Comparison of ENCODE assay signal across 23 cellular contexts in genomic region chr11:96424693-96425092, GRCh38. TPM values are rescaled to one million over a fixed set of nuclear protein-coding genes. Genes with fewer than 3 reads are reported as not detected.
DNase-seq lines count a peak whose midpoint lies in the region; ATAC-seq, FAIRE-seq and TF ChIP-seq lines count a peak whose summit lies in the region.
"Had no signal": no experiment of that assay in that cellular context is flagged by ENCODE, and none has a peak within 500 bp of the region (broad histone marks: within the 10 kb centered on the region; RNA-seq: fewer than 3 reads in every experiment).

No MANE protein-coding gene starts in this region.

- H3K9ac ChIP-seq in mesendoderm (ENCODE audit: low read length): no peak overlapping the region
- H3K9ac ChIP-seq: KMS-11 had no signal

- no peak for FAIRE-seq in pancreas (lab: Jason Lieb, UNC)
- FAIRE-seq: GM18507, H1 had no signal

- H4K5ac ChIP-seq in mesendoderm (ENCODE audit: low read length): no peak overlapping the region

- no peak overlapping the region for H3K4me2 ChIP-seq in mesendoderm (ENCODE audit: low read length)
- H3K4me2 ChIP-seq: KMS-11 had no signal

- H3K18ac ChIP-seq in mesendoderm (ENCODE audit: low read length): no peak overlapping the region

- ATAC-seq in HG03175 (IDR thresholded peaks at IDR 0.05; ENCODE audit: unreplicated experiment): no peak
- ATAC-seq in pancreas: no peak
- ATAC-seq: heart right ventricle, left colon, upper lobe of right lung had no signal

- DNase-seq in Daoy (ENCODE audit: low read depth) (peak; percentile 23), LHCN-M2 (ENCODE audit: low read depth) (peak; percentile 35), cardiac fibroblast (ENCODE audit: low read depth in 2 of 2) (peak; percentile 48 to 64), mesendoderm (peak; percentile 41), HT-29 (ENCODE audit: low spot score) (no peak), pancreas (no peak), posterior vena cava (ENCODE audit: low spot score) (no peak)
- DNase-seq: activated CD4-positive, CD25-positive, alpha-beta regulatory T cell treated with anti-CD3 and anti-CD28 coated beads, Interleukin-2, amount 50 U/mL, for 72 hours; aorta; CD4-positive, alpha-beta T cell; effector CD8-positive, alpha-beta T cell; GDM1; heart right ventricle; left colon; NCI-H1694; NCI-H524; OCI-M1; T-helper 1 cell; upper lobe of right lung had no signal

- no peaks in the 10 kb centered on the region for H3K79me1 ChIP-seq in mesendoderm (ENCODE audit: low read length)

- no peak overlapping the region for H3K23ac ChIP-seq in mesendoderm (ENCODE audit: low read length)

- no peak overlapping the region for H3K4ac ChIP-seq in mesendoderm (ENCODE audit: low read depth, low read length)

- H3K27ac ChIP-seq in mesendoderm (ENCODE audit: low read depth, low read length) (no peak overlapping the region), pancreas (no peak overlapping the region)
- H3K27ac ChIP-seq: heart right ventricle, KMS-11, upper lobe of right lung had no signal

- no peaks in the 10 kb centered on the region for H3K79me2 ChIP-seq in mesendoderm (ENCODE audit: control insufficient read depth, insufficient read depth, low read length)

- H3K4me1 ChIP-seq in mesendoderm (ENCODE audit: control insufficient read depth, low read depth, low read length) (no peaks in the 10 kb centered on the region), pancreas (no peaks in the 10 kb centered on the region)
- H3K4me1 ChIP-seq: heart right ventricle, upper lobe of right lung had no signal

- H2AK5ac ChIP-seq in mesendoderm (ENCODE audit: low read length): no peak overlapping the region

- TF ChIP-seq CTCF in cardiac fibroblast (IDR thresholded peaks at IDR 0.05; ENCODE audit: low read depth, low read length) (no peak), pancreas (IDR thresholded peaks at IDR 0.05) (no peak)

- no peaks in the 10 kb centered on the region for H3K27me3 ChIP-seq in mesendoderm (ENCODE audit: insufficient read depth, low read length, poor library complexity)
- peaks cover 0 to 7% (median 5%) of the 10 kb centered on the region in 4 donors for H3K27me3 ChIP-seq in pancreas
- H3K27me3 ChIP-seq: upper lobe of right lung had no signal

- no peak overlapping the region for H4K8ac ChIP-seq in mesendoderm (ENCODE audit: low read depth, low read length)

- H2BK120ac ChIP-seq in mesendoderm (ENCODE audit: low read depth, low read length): no peak overlapping the region

- no peaks in the 10 kb centered on the region for H3K36me3 ChIP-seq in mesendoderm (ENCODE audit: control insufficient read depth, insufficient read depth, low read length)
- H3K36me3 ChIP-seq in pancreas: no peaks in the 10 kb centered on the region
- H3K36me3 ChIP-seq: heart right ventricle, upper lobe of right lung had no signal

- no CpG with 5 or more reads among the region's 2 CpGs for WGBS in mesendoderm (ENCODE audit: extremely low coverage, insufficient coverage, low lambda C conversion rate)
- 12 to 25% methylated on average over 2 of the region's 2 CpGs for WGBS in pancreas, 2 donors

- H2BK15ac ChIP-seq in mesendoderm (replicated peaks; ENCODE audit: low read depth): no peak overlapping the region

- intact Hi-C loops in pancreas (cut with DNase I): no loop called here
- intact Hi-C loops in posterior vena cava (cut with DNase I): loop anchor here in 1 of 2 donors (10.0 kb wide), 1 partner anchor 1270 kb away; no protein-coding TSS in a partner anchor

- H2BK5ac ChIP-seq in mesendoderm (ENCODE audit: low read length): no peak overlapping the region

- H3K9me3 ChIP-seq in pancreas: no peaks in the 10 kb centered on the region
- H3K9me3 ChIP-seq: heart right ventricle, upper lobe of right lung had no signal

- H3K56ac ChIP-seq in mesendoderm (ENCODE audit: low read length): no peak overlapping the region

- H3K4me3 ChIP-seq in cardiac fibroblast (replicated peaks in 1 of 2; ENCODE audit: low read depth in 2 of 2, low read length in 2 of 2) (no peak overlapping the region), mesendoderm (ENCODE audit: low read length) (no peak overlapping the region), pancreas (no peak overlapping the region)
- H3K4me3 ChIP-seq: heart right ventricle, upper lobe of right lung had no signal

RNA-seq across cellular contexts. Expression of gene JRKL, which starts 34.9 kb away (rescaled TPM):
- 4.7 and 5.2 TPM in 2 replicates for total RNA-seq in Daoy (2014; rRNA removed; shearing (Covaris generic))
- total RNA-seq in LHCN-M2 (2014; rRNA removed): 6.6 and 7.3 TPM in 2 replicates
- 4.0 TPM for polyA plus RNA-seq in LHCN-M2 (2012)
- 3.3 TPM for polyA plus RNA-seq in mesendoderm (2013, experiment 1 of 2)
- 3.2 TPM for polyA plus RNA-seq in mesendoderm (2013, experiment 2 of 2)
- 4.5 and 5.1 TPM in 2 replicates for total RNA-seq in HT-29 (2014; rRNA removed; shearing (Covaris generic))
- 1 to 10 TPM; 2.0 to 7.0 (median 3.1) TPM for total RNA-seq in pancreas
- polyA plus RNA-seq in pancreas: 1 to 10 TPM; 2.5 to 3.7 TPM
- 10 to 100 TPM; 10.1 to 13.9 TPM for total RNA-seq in posterior vena cava

RNA-seq across cellular contexts. Expression of gene CCDC82, which starts 35.0 kb away (rescaled TPM):
- total RNA-seq in Daoy (2014; rRNA removed; shearing (Covaris generic)): 12.9 and 13.6 TPM in 2 replicates
- total RNA-seq in LHCN-M2 (2014; rRNA removed): 17.6 and 23.6 TPM in 2 replicates
- 9.3 TPM for polyA plus RNA-seq in LHCN-M2 (2012)
- polyA plus RNA-seq in mesendoderm (2013, experiment 1 of 2): 24.0 TPM
- polyA plus RNA-seq in mesendoderm (2013, experiment 2 of 2): 23.1 TPM
- 7.6 and 9.5 TPM in 2 replicates for total RNA-seq in HT-29 (2014; rRNA removed; shearing (Covaris generic))
- 10 to 100 TPM in 3 of 6 donors, 1 to 10 TPM in 3; 5.5 to 12.0 (median 8.3) TPM for total RNA-seq in pancreas
- 10 to 100 TPM in 1 of 2 donors, 1 to 10 TPM in 1; 9.9 to 18.2 TPM for polyA plus RNA-seq in pancreas
- 10 to 100 TPM; 28.5 to 41.1 TPM for total RNA-seq in posterior vena cava

Comparison
In these comparisons a context has a peak if more than half of its experiments do, and no peak if none do; other contexts are left out.
1. DNase-seq: peak in Daoy (single experiment), LHCN-M2 (single experiment), cardiac fibroblast (2 of 2) and mesendoderm (single experiment); none in HT-29 (single experiment), pancreas (0 of 6) and posterior vena cava (single experiment).